1 cellular context compared by ENCODE assay signal in genomic region chr17:82407255-82407654, GRCh38.
TF ChIP-seq lines count a peak whose summit lies in the region.

No MANE protein-coding gene starts in this region.

TF ChIP-seq in IMR-90, 13 proteins besides CTCF, POLR2A, EP300 and RAD21 (continued from another document):
- no peak for TF ChIP-seq USF2 (IDR thresholded peaks at IDR 0.05; ENCODE audit: low read depth, low read length)
